8 cellular contexts compared by ENCODE assay signal in the genomic region with DNA sequence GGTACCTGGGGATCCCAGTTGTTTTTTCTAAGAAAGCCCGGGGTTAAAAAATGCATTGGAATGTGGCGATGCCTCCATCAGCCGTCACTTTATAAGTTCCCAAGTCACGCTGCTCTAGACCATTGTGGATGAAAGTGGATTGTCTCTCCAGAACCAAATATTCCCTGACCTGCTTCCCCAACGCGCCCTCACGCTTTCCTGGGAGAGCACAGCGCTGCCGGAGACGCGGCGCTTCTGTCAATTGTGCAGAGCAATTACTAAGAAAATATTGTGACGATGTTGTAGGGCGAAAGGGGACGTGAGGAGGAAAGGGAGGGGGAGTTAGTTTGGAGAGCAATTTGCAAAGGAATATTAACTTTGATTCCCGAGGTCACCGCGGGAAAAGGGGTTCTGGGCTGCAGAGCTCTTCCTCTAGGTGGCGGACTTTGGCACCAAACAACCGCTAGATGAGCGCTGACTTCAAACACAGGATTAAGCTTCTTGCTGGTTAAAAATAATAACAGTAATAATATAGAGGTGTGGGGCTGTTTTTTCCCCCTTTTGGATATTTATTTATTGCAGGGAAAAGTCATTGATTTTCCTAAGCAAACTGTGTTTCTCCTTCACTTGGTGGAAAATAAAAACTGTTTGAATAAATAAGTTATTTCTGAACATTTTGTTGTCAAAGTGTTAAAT. TPM values are rescaled to one million over a fixed set of nuclear protein-coding genes. Genes with fewer than 3 reads are reported as not detected.
DNase-seq lines count a peak whose midpoint lies in the region; ATAC-seq, FAIRE-seq and TF ChIP-seq lines count a peak whose summit lies in the region.

No MANE protein-coding gene starts in this region.

- peaks cover 69% of the 10 kb centered on the region for H3K27me3 Mint-ChIP-seq in activated CD8-positive, alpha-beta T cell treated with anti-CD3 and anti-CD28 coated beads for 36 hours
- peaks cover 55% of the 10 kb centered on the region for H3K27me3 Mint-ChIP-seq in activated CD8-positive, alpha-beta T cell treated with anti-CD3 and anti-CD28 coated beads, Interleukin-2, amount 10 ng/mL, durations not matched to agents 7 days and 5 days (ENCODE audit: low read depth)

- TF ChIP-seq EP300 in tibial nerve (IDR thresholded peaks at IDR 0.05), result no peak

- no peaks in the 10 kb centered on the region for H3K4me1 Mint-ChIP-seq in activated CD8-positive, alpha-beta T cell treated with anti-CD3 and anti-CD28 coated beads for 36 hours (ENCODE audit: low read depth)
- H3K4me1 Mint-ChIP-seq in activated CD8-positive, alpha-beta T cell treated with anti-CD3 and anti-CD28 coated beads, Interleukin-2, amount 10 ng/mL, durations not matched to agents 7 days and 5 days (ENCODE audit: low read depth), result no peaks in the 10 kb centered on the region

- H3K9me3 ChIP-seq in SK-N-MC (ENCODE audit: low read depth, low read length) (no peaks in the 10 kb centered on the region), tibial nerve (no peaks in the 10 kb centered on the region)

- H3K9ac ChIP-seq in SK-N-MC (ENCODE audit: insufficient read length), result no peak overlapping the region

- no peak overlapping the region for H3K4me3 Mint-ChIP-seq in activated CD8-positive, alpha-beta T cell treated with anti-CD3 and anti-CD28 coated beads for 36 hours
- H3K4me3 Mint-ChIP-seq in activated CD8-positive, alpha-beta T cell treated with anti-CD3 and anti-CD28 coated beads, Interleukin-2, amount 10 ng/mL, durations not matched to agents 7 days and 5 days, result no peak overlapping the region

- no peak overlapping the region for H3K27ac Mint-ChIP-seq in activated CD8-positive, alpha-beta T cell treated with anti-CD3 and anti-CD28 coated beads for 36 hours
- H3K27ac Mint-ChIP-seq in activated CD8-positive, alpha-beta T cell treated with anti-CD3 and anti-CD28 coated beads, Interleukin-2, amount 10 ng/mL, durations not matched to agents 7 days and 5 days, result no peak overlapping the region

- POLR2A ChIA-PET in activated CD8-positive, alpha-beta T cell treated with anti-CD3 and anti-CD28 coated beads for 36 hours (lab: Charles Lee), result no interaction called here
- POLR2A ChIA-PET in activated CD8-positive, alpha-beta T cell treated with anti-CD3 and anti-CD28 coated beads, Interleukin-2, amount 10 ng/mL, durations not matched to agents 7 days and 5 days (lab: Charles Lee), result no interaction called here

- H3K4me3 ChIP-seq in SK-N-MC (peak overlapping the region; percentile 54), tibial nerve (no peak overlapping the region)

- 3 to 7% methylated on average over 21 of the region's 21 CpGs for WGBS in tibial nerve, 2 donors

- ATAC-seq in activated CD8-positive, alpha-beta T cell treated with anti-CD3 and anti-CD28 coated beads for 36 hours, result no peak
- ATAC-seq in activated CD8-positive, alpha-beta T cell treated with anti-CD3 and anti-CD28 coated beads, Interleukin-2, amount 10 ng/mL, durations not matched to agents 7 days and 5 days, result no peak
- no peak for ATAC-seq in HG02852 (IDR thresholded peaks at IDR 0.05; ENCODE audit: unreplicated experiment)

- no peak for TF ChIP-seq POLR2A in tibial nerve (IDR thresholded peaks at IDR 0.05)
- no peak for TF ChIP-seq POLR2A in GM12892 (IDR thresholded peaks at IDR 0.05; ENCODE audit: low read depth, low read length)

- H3K36me3 Mint-ChIP-seq in activated CD8-positive, alpha-beta T cell treated with anti-CD3 and anti-CD28 coated beads for 36 hours (ENCODE audit: low read depth), result no peaks in the 10 kb centered on the region
- H3K36me3 Mint-ChIP-seq in activated CD8-positive, alpha-beta T cell treated with anti-CD3 and anti-CD28 coated beads, Interleukin-2, amount 10 ng/mL, durations not matched to agents 7 days and 5 days (ENCODE audit: low read depth), result no peaks in the 10 kb centered on the region

- no peak for FAIRE-seq in GM12892 (lab: Jason Lieb, UNC)

- peaks cover 0 to 38% (median 3%) of the 10 kb centered on the region in 4 donors for H3K4me1 ChIP-seq in tibial nerve

- TF ChIP-seq CTCF in activated CD8-positive, alpha-beta T cell treated with anti-CD3 and anti-CD28 coated beads for 36 hours (IDR thresholded peaks at IDR 0.05), result peak; percentile 27
- TF ChIP-seq CTCF in tibial nerve (IDR thresholded peaks at IDR 0.05), result peak in 4 of 5 experiments; percentile 13 to 45 (median 26)

- H3K27ac ChIP-seq in SK-N-MC (no peak overlapping the region), tibial nerve (no peak overlapping the region)

- CTCF ChIA-PET in activated CD8-positive, alpha-beta T cell treated with anti-CD3 and anti-CD28 coated beads for 36 hours (lab: Charles Lee), result interaction anchor here (0.9 kb wide), 1 partner anchor 13 kb away, joined by 3 read pairs; no protein-coding TSS in a partner anchor
- CTCF ChIA-PET in activated CD8-positive, alpha-beta T cell treated with anti-CD3 and anti-CD28 coated beads, Interleukin-2, amount 10 ng/mL, durations not matched to agents 7 days and 5 days (lab: Charles Lee), result interaction anchor here (1.4 to 1.5 kb wide), 2 partner anchors 17 to 1514 kb away, joined by 3 to 5 read pairs; no protein-coding TSS in a partner anchor

- no peaks in the 10 kb centered on the region for H3K36me3 ChIP-seq in SK-N-MC (ENCODE audit: insufficient read depth, low read length)
- no peaks in the 10 kb centered on the region for H3K36me3 ChIP-seq in tibial nerve

- intact Hi-C loops in activated CD8-positive, alpha-beta T cell treated with anti-CD3 and anti-CD28 coated beads for 36 hours (cut with micrococcal nuclease), result loop anchor here (10.0 kb wide), 1 partner anchor 778 kb away; no protein-coding TSS in a partner anchor
- intact Hi-C loops in head of caudate nucleus (cut with DNase I), result loop anchor here (10.0 kb wide), 1 partner anchor 778 kb away; no protein-coding TSS in a partner anchor

- peaks cover 7% of the 10 kb centered on the region for H3K9me3 Mint-ChIP-seq in activated CD8-positive, alpha-beta T cell treated with anti-CD3 and anti-CD28 coated beads for 36 hours
- H3K9me3 Mint-ChIP-seq in activated CD8-positive, alpha-beta T cell treated with anti-CD3 and anti-CD28 coated beads, Interleukin-2, amount 10 ng/mL, durations not matched to agents 7 days and 5 days (ENCODE audit: insufficient read depth), result no peaks in the 10 kb centered on the region

- peaks cover 3 to 86% of the 10 kb centered on the region in 2 donors for H3K27me3 ChIP-seq in tibial nerve

- peak; percentile 22 for DNase-seq in activated CD8-positive, alpha-beta T cell treated with anti-CD3 and anti-CD28 coated beads for 36 hours
- DNase-seq in activated CD8-positive, alpha-beta T cell treated with anti-CD3 and anti-CD28 coated beads, Interleukin-2, amount 10 ng/mL, durations not matched to agents 7 days and 5 days, result no peak
- no peak for DNase-seq in SK-N-MC (ENCODE audit: low read depth, low spot score)
- DNase-seq in head of caudate nucleus, result peak in 29 of 42 donors; percentile 43 to 82 (median 64)
- no peak for DNase-seq in tibial nerve (ENCODE audit: low spot score in 2 of 2)
- DNase-seq in activated CD4-positive, alpha-beta T cell treated with anti-CD3 and anti-CD28 coated beads, Interleukin-2, amount 50 U/mL, for 48 hours, result no peak
- no peak for DNase-seq in GM12892 (ENCODE audit: insufficient read length)

RNA-seq across cellular contexts. Expression of gene FOXG1, which starts 9.6 kb away (rescaled TPM):
- not detected for total RNA-seq in activated CD8-positive, alpha-beta T cell treated with anti-CD3 and anti-CD28 coated beads for 36 hours
- total RNA-seq in activated CD8-positive, alpha-beta T cell treated with anti-CD3 and anti-CD28 coated beads, Interleukin-2, amount 10 ng/mL, durations not matched to agents 7 days and 5 days, result not detected
- not detected for total RNA-seq in tibial nerve
- 1.00 TPM for polyA plus RNA-seq in GM12892 (2012; ENCODE audit: missing spikeins)

Comparison
In these comparisons a context has a peak if more than half of its experiments do, and no peak if none do; other contexts are left out.
1. DNase-seq: peak in activated CD8-positive, alpha-beta T cell treated with anti-CD3 and anti-CD28 coated beads for 36 hours (single experiment) and head of caudate nucleus (29 of 42); none in activated CD8-positive, alpha-beta T cell treated with anti-CD3 and anti-CD28 coated beads, Interleukin-2, amount 10 ng/mL, durations not matched to agents 7 days and 5 days (single experiment), SK-N-MC (single experiment), tibial nerve (0 of 2), activated CD4-positive, alpha-beta T cell treated with anti-CD3 and anti-CD28 coated beads, Interleukin-2, amount 50 U/mL, for 48 hours (0 of 2) and GM12892 (single experiment).